In the genomic region with DNA sequence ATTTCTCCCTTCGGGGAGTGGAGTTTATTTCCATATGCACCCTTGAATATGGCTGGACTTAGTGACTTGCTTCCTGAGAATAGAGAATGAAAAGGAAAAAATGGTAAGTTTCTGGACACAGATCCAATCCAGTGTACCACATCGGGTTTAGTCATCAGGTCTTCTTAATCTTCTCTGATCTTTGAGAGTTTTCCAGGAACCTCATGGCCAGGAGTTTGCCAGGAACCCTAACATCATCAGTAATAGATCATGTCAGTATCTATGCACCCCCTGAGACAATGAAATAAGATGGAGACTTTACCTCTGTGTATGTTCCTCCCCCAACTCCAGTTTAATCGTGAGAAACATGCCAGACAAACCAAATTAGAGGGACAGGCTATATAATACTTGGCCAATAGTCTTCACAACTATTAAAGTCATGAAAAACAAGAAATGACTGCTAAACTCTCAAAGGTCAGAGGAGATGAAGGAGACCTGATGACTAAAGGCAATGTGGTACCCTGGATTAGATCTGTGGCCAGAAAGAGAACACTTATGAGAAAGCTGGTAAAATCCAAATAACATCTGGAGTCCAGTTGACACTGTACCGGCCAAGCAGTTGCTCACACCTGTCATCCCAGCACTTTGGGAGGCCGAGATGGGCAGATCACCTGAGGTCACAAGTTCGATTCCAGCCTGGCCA, we compare ENCODE assay signal across 16 cellular contexts. TPM values are rescaled to one million over a fixed set of nuclear protein-coding genes. Genes with fewer than 3 reads are reported as not detected.
"Had no signal": no experiment of that assay in that cellular context is flagged by ENCODE, and none has a peak within 500 bp of the region (broad histone marks: within the 10 kb centered on the region; RNA-seq: fewer than 3 reads in every experiment).

No MANE protein-coding gene starts in this region.

- H3K27me3 ChIP-seq: esophagus muscularis mucosa, heart left ventricle, right lobe of liver, upper lobe of left lung had no signal

- H3K9me3 ChIP-seq: esophagus muscularis mucosa, psoas muscle, right lobe of liver had no signal

- H3K27me3 Mint-ChIP-seq: activated CD8-positive, alpha-beta memory T cell treated with anti-CD3 and anti-CD28 coated beads, Interleukin-2, amount 10 ng/mL, durations not matched to agents 7 days and 5 days; activated naive CD8-positive, alpha-beta T cell treated with anti-CD3 and anti-CD28 coated beads for 36 hours had no signal

- ATAC-seq: activated CD8-positive, alpha-beta memory T cell treated with anti-CD3 and anti-CD28 coated beads, Interleukin-2, amount 10 ng/mL, durations not matched to agents 7 days and 5 days; activated T-cell treated with anti-CD3 and anti-CD28 coated beads, Interleukin-2, amount 50 U/mL, for 4 hours; heart left ventricle; left ventricle myocardium superior; psoas muscle; right lobe of liver had no signal

- H3K27ac Mint-ChIP-seq: activated CD8-positive, alpha-beta memory T cell treated with anti-CD3 and anti-CD28 coated beads, Interleukin-2, amount 10 ng/mL, durations not matched to agents 7 days and 5 days; activated naive CD8-positive, alpha-beta T cell treated with anti-CD3 and anti-CD28 coated beads for 36 hours had no signal

- H3K4me1 ChIP-seq: esophagus muscularis mucosa, psoas muscle, right lobe of liver, upper lobe of left lung had no signal

- H3K36me3 ChIP-seq: right lobe of liver, upper lobe of left lung had no signal

- H3K4me3 ChIP-seq: esophagus muscularis mucosa, heart left ventricle, psoas muscle, right lobe of liver, upper lobe of left lung had no signal

- H3K27ac ChIP-seq: esophagus muscularis mucosa, heart left ventricle, psoas muscle, right lobe of liver, upper lobe of left lung had no signal

- H3K4me3 Mint-ChIP-seq: activated CD8-positive, alpha-beta memory T cell treated with anti-CD3 and anti-CD28 coated beads, Interleukin-2, amount 10 ng/mL, durations not matched to agents 7 days and 5 days; activated naive CD8-positive, alpha-beta T cell treated with anti-CD3 and anti-CD28 coated beads for 36 hours; activated T-cell treated with anti-CD3 and anti-CD28 coated beads, Interleukin-2, amount 50 U/mL, for 4 hours had no signal

- DNase-seq: activated CD8-positive, alpha-beta memory T cell treated with anti-CD3 and anti-CD28 coated beads, Interleukin-2, amount 10 ng/mL, durations not matched to agents 7 days and 5 days; activated gamma-delta T cell; activated naive CD8-positive, alpha-beta T cell treated with anti-CD3 and anti-CD28 coated beads for 36 hours; activated T-cell treated with anti-CD3 and anti-CD28 coated beads, Interleukin-2, amount 50 U/mL, for 4 hours; anterior cingulate cortex; heart left ventricle; kidney; left ventricle myocardium superior; mesenchymal stem cell; psoas muscle; right lobe of liver; stimulated activated CD4-positive, alpha-beta T cell treated with anti-CD3 and anti-CD28 coated beads, Interleukin-12 subunit alpha, Interleukin-12 subunit beta, amount 100 ng/mL, for 4 hours; stimulated activated naive CD4-positive, alpha-beta T cell; upper lobe of left lung had no signal

RNA-seq across cellular contexts. Expression of gene SPARC, which starts 47.2 kb away (rescaled TPM):
- total RNA-seq: T-helper 2 cell treated with Interferon-gamma antibody and Interleukin-4, amounts not matched to agents 100 ng/mL and 5 ng/mL, for 36 hours had no signal
